Comparison of ENCODE assay signal across 26 cellular contexts in the genomic region with DNA sequence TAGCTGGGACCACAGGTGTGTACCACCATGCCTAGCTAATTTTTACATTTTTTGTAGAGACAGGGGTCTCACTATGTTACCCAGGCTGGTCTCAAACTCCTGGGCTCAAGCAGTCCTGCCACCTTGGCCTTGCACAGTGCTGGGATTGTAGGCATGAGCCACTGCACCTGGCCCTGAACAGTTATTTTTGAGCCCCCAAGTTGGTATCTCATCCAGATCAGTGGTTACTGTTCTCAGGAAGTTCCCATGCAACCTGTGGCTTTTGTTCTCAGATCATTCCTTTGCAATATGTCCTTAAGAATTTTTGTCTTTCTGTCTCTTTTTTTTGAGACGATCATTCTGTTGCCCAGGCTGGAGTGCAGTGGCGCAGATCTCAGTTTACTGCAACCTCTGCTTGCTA. TPM values are rescaled to one million over a fixed set of nuclear protein-coding genes. Genes with fewer than 3 reads are reported as not detected.
DNase-seq lines count a peak whose midpoint lies in the region; ATAC-seq and TF ChIP-seq lines count a peak whose summit lies in the region.
"Had no signal": no experiment of that assay in that cellular context is flagged by ENCODE, and none has a peak within 500 bp of the region (broad histone marks: within the 10 kb centered on the region; RNA-seq: fewer than 3 reads in every experiment).

No MANE protein-coding gene starts in this region.

- H3K27me3 Mint-ChIP-seq in activated T-cell treated with anti-CD3 and anti-CD28 coated beads, Interleukin-2, amount 50 U/mL, for 24 hours, result no peaks in the 10 kb centered on the region
- H3K27me3 Mint-ChIP-seq in activated T-cell treated with anti-CD3 and anti-CD28 coated beads, Interleukin-2, amount 50 U/mL, for 4 hours (ENCODE audit: low read depth), result no peaks in the 10 kb centered on the region
- H3K27me3 Mint-ChIP-seq in CD4-positive, alpha-beta memory T cell, result no peaks in the 10 kb centered on the region
- no peaks in the 10 kb centered on the region for H3K27me3 Mint-ChIP-seq in T-helper 17 cell
- H3K27me3 Mint-ChIP-seq: B cell had no signal

- no peaks in the 10 kb centered on the region for H3K9me3 Mint-ChIP-seq in activated T-cell treated with anti-CD3 and anti-CD28 coated beads, Interleukin-2, amount 50 U/mL, for 24 hours
- no peaks in the 10 kb centered on the region for H3K9me3 Mint-ChIP-seq in activated T-cell treated with anti-CD3 and anti-CD28 coated beads, Interleukin-2, amount 50 U/mL, for 4 hours
- no peaks in the 10 kb centered on the region for H3K9me3 Mint-ChIP-seq in CD4-positive, alpha-beta memory T cell
- H3K9me3 Mint-ChIP-seq: CD14-positive monocyte had no signal

- H3K27ac ChIP-seq in CD4-positive, alpha-beta memory T cell (ENCODE audit: low read depth, low read length), result no peak overlapping the region
- no peak overlapping the region for H3K27ac ChIP-seq in psoas muscle
- H3K27ac ChIP-seq: SJCRH30 had no signal

- no peaks in the 10 kb centered on the region for H3K4me1 Mint-ChIP-seq in activated T-cell treated with anti-CD3 and anti-CD28 coated beads, Interleukin-2, amount 50 U/mL, for 24 hours (ENCODE audit: low read depth)
- H3K4me1 Mint-ChIP-seq in activated T-cell treated with anti-CD3 and anti-CD28 coated beads, Interleukin-2, amount 50 U/mL, for 4 hours (ENCODE audit: low read depth), result no peaks in the 10 kb centered on the region
- H3K4me1 Mint-ChIP-seq in CD4-positive, alpha-beta memory T cell, result peaks cover 0 to 2% (median 0%) of the 10 kb centered on the region in 4 donors
- H3K4me1 Mint-ChIP-seq in T-helper 17 cell, result peaks cover 4% of the 10 kb centered on the region
- H3K4me1 Mint-ChIP-seq: CD14-positive monocyte had no signal

- intact Hi-C loops in CD4-positive, alpha-beta memory T cell (cut with micrococcal nuclease), result no loop called here
- intact Hi-C loops in psoas muscle (cut with DNase I), result loop anchor here in 1 of 2 donors (5.0 kb wide), 1 partner anchor 97 kb away; no protein-coding TSS in a partner anchor

- WGBS in psoas muscle, 3 donors, result 62 to 95% (median 87%) methylated on average over 2 of the region's 2 CpGs

- peaks cover 33% of the 10 kb centered on the region for H3K36me3 ChIP-seq in CD4-positive, alpha-beta memory T cell (ENCODE audit: insufficient read depth, low read length)
- H3K36me3 ChIP-seq in psoas muscle (ENCODE audit: insufficient read depth in 1 of 2, low read depth in 1 of 2), result peaks cover 4 to 98% of the 10 kb centered on the region in 2 donors

- peak overlapping the region; percentile 26 for H3K27ac Mint-ChIP-seq in activated T-cell treated with anti-CD3 and anti-CD28 coated beads, Interleukin-2, amount 50 U/mL, for 24 hours
- peak overlapping the region in 4 of 7 donors; percentile 6 to 55 (median 29) for H3K27ac Mint-ChIP-seq in CD4-positive, alpha-beta memory T cell
- peak overlapping the region; percentile 47 for H3K27ac Mint-ChIP-seq in T-helper 17 cell

- no peak for TF ChIP-seq CTCF in psoas muscle (IDR thresholded peaks at IDR 0.05)

- H3K36me3 Mint-ChIP-seq in activated T-cell treated with anti-CD3 and anti-CD28 coated beads, Interleukin-2, amount 50 U/mL, for 24 hours (ENCODE audit: low read depth), result peaks cover 91% of the 10 kb centered on the region
- peaks cover 42% of the 10 kb centered on the region for H3K36me3 Mint-ChIP-seq in activated T-cell treated with anti-CD3 and anti-CD28 coated beads, Interleukin-2, amount 50 U/mL, for 4 hours (ENCODE audit: insufficient read depth)
- peaks cover 48 to 74% of the 10 kb centered on the region in 2 donors for H3K36me3 Mint-ChIP-seq in CD4-positive, alpha-beta memory T cell
- peaks cover 3% of the 10 kb centered on the region for H3K36me3 Mint-ChIP-seq in T-helper 17 cell (ENCODE audit: low read depth)

- H3K27me3 ChIP-seq in CD4-positive, alpha-beta memory T cell (ENCODE audit: insufficient read depth, low read length), result no peaks in the 10 kb centered on the region
- no peaks in the 10 kb centered on the region for H3K27me3 ChIP-seq in psoas muscle (ENCODE audit: insufficient read depth in 3 of 3, low read length in 2 of 3)
- H3K27me3 ChIP-seq: SJCRH30 had no signal

- no peak overlapping the region for H3K4me3 ChIP-seq in CD4-positive, alpha-beta memory T cell (ENCODE audit: low read length in 2 of 2)
- H3K4me3 ChIP-seq in Jurkat, Clone E6-1 (ENCODE audit: low read length), result peak overlapping the region; percentile 9
- no peak overlapping the region for H3K4me3 ChIP-seq in psoas muscle
- H3K4me3 ChIP-seq: A549, SJCRH30 had no signal

- no peak for DNase-seq in activated T-cell treated with anti-CD3 and anti-CD28 coated beads, Interleukin-2, amount 50 U/mL, for 24 hours
- no peak for DNase-seq in activated T-cell treated with anti-CD3 and anti-CD28 coated beads, Interleukin-2, amount 50 U/mL, for 4 hours
- DNase-seq in CD4-positive, alpha-beta memory T cell, result no peak
- peak; percentile 84 for DNase-seq in Jurkat, Clone E6-1 (ENCODE audit: low read depth, low spot score)
- DNase-seq in T-helper 17 cell, result no peak
- DNase-seq in DMS 273 (lab: John Stamatoyannopoulos, UW; ENCODE audit: unreplicated experiment), result no peak
- DNase-seq in HuH-7 (ENCODE audit: low spot score), result no peak
- no peak for DNase-seq in psoas muscle
- DNase-seq: COR-L47; DMS 273 treated with DMSO at 0.1 percent for 48 hours; DMS79 treated with DMSO at 0.1 percent for 48 hours; GOT3; HCEC 1CT; KBM-7; NCI-H1105; NCI-H146; NCI-H2029; NCI-H2227 treated with DMSO at 0.1 percent for 48 hours; NCI-H510A; NCI-H748 treated with DMSO at 0.1 percent for 48 hours; NK-92 treated with Interleukin-12 subunit alpha and Interleukin-12 subunit beta, amount 100 ng/mL, for 24 hours; SJCRH30 had no signal

- no peak for ATAC-seq in activated T-cell treated with anti-CD3 and anti-CD28 coated beads, Interleukin-2, amount 50 U/mL, for 4 hours
- ATAC-seq in T-helper 17 cell (no peak), psoas muscle (no peak)
- ATAC-seq: A549, Panc1 had no signal

- H3K4me3 Mint-ChIP-seq in activated T-cell treated with anti-CD3 and anti-CD28 coated beads, Interleukin-2, amount 50 U/mL, for 24 hours, result no peak overlapping the region
- no peak overlapping the region for H3K4me3 Mint-ChIP-seq in activated T-cell treated with anti-CD3 and anti-CD28 coated beads, Interleukin-2, amount 50 U/mL, for 4 hours
- H3K4me3 Mint-ChIP-seq in CD4-positive, alpha-beta memory T cell, result no peak overlapping the region
- H3K4me3 Mint-ChIP-seq in T-helper 17 cell, result peak overlapping the region; percentile 12
- H3K4me3 Mint-ChIP-seq: B cell, CD14-positive monocyte had no signal

- POLR2A ChIA-PET in CD4-positive, alpha-beta memory T cell (lab: Charles Lee; ENCODE audit: partially characterized antibody), result no interaction called here

- H3K9me3 ChIP-seq in CD4-positive, alpha-beta memory T cell (ENCODE audit: control insufficient read depth in 1 of 2, low read length in 2 of 2), result no peaks in the 10 kb centered on the region
- H3K9me3 ChIP-seq in T-helper 17 cell (ENCODE audit: control insufficient read depth, low read length, poor library complexity, severe bottlenecking), result no peaks in the 10 kb centered on the region
- H3K9me3 ChIP-seq in psoas muscle, result no peaks in the 10 kb centered on the region
- H3K9me3 ChIP-seq: A549, SJCRH30 had no signal

- CTCF ChIA-PET in CD4-positive, alpha-beta memory T cell (lab: Charles Lee; ENCODE audit: partially characterized antibody), result interaction anchor here (0.8 to 1.3 kb wide), 2 partner anchors 55 to 193 kb away, joined by 3 read pairs; no protein-coding TSS in a partner anchor

- H3K4me1 ChIP-seq in CD4-positive, alpha-beta memory T cell (ENCODE audit: insufficient read depth, low read length), result no peaks in the 10 kb centered on the region
- no peaks in the 10 kb centered on the region for H3K4me1 ChIP-seq in psoas muscle
- H3K4me1 ChIP-seq: A549, SJCRH30 had no signal

RNA-seq across cellular contexts. Expression of gene CCDC138, which starts 7.7 kb away (rescaled TPM):
- total RNA-seq in activated T-cell treated with anti-CD3 and anti-CD28 coated beads, Interleukin-2, amount 50 U/mL, for 4 hours, result 10 to 100 TPM; 12.6 to 14.4 (median 12.7) TPM
- total RNA-seq in CD4-positive, alpha-beta memory T cell, result 1 to 10 TPM; 4.2 to 4.9 TPM
- 1 to 10 TPM; 2.6 to 4.9 TPM for polyA plus RNA-seq in CD4-positive, alpha-beta memory T cell
- polyA plus RNA-seq in Jurkat, Clone E6-1 (2012; ENCODE audit: insufficient read depth, insufficient read length), result 24.5 TPM
- total RNA-seq in T-helper 17 cell (1 to 10 TPM; 2.2 to 4.1 TPM), psoas muscle (1 to 10 TPM in 3 of 4 donors, under 1 TPM in 1; 0.39 to 2.4 (median 1.5) TPM)
- 1 to 10 TPM in 2 of 3 donors, under 1 TPM in 1; 0.79 to 1.5 (median 1.0) TPM for polyA plus RNA-seq in psoas muscle

RNA-seq across cellular contexts. Expression of gene RANBP2, which starts 59.6 kb away (rescaled TPM):
- total RNA-seq in activated T-cell treated with anti-CD3 and anti-CD28 coated beads, Interleukin-2, amount 50 U/mL, for 4 hours, result 10 to 100 TPM; 72.3 to 84.8 (median 81.1) TPM
- total RNA-seq in CD4-positive, alpha-beta memory T cell, result 100 to 1,000 TPM in 1 of 2 experiments, 10 to 100 TPM in 1; 89.8 to 102 TPM
- polyA plus RNA-seq in CD4-positive, alpha-beta memory T cell, result 10 to 100 TPM in 1 of 2 donors, 1 to 10 TPM in 1; 2.8 to 15.4 TPM
- polyA plus RNA-seq in Jurkat, Clone E6-1 (2012; ENCODE audit: insufficient read depth, insufficient read length), result 23.6 TPM
- 100 to 1,000 TPM; 137 to 140 TPM for total RNA-seq in T-helper 17 cell
- 10 to 100 TPM; 58.5 to 74.3 (median 70.9) TPM for total RNA-seq in psoas muscle
- polyA plus RNA-seq in psoas muscle, result 10 to 100 TPM; 12.4 to 40.1 (median 13.0) TPM
